Comparison of ENCODE assay signal across 1 cellular context in genomic region chr14:24299255-24300191, GRCh38.
TF ChIP-seq lines count a peak whose summit lies in the region.

DHRS1 (minus strand) TSS chr14:24299780; CDS start chr14:24299106, 674 bp downstream.
NOP9 (plus strand) TSS chr14:24299850; CDS start chr14:24299955, 105 bp downstream.

TF ChIP-seq in H1, 55 proteins besides CTCF, POLR2A, EP300 and RAD21:
- peak; percentile 80 for TF ChIP-seq SP1 (IDR thresholded peaks at IDR 0.05; ENCODE audit: low read depth, low read length)
- peak; percentile 92 to 96; a peak in 3 of 4 replicates for TF ChIP-seq SIN3A (conservative IDR thresholded peaks at IDR 0.05 in 1 of 2, IDR thresholded peaks at IDR 0.05 in 1 of 2; ENCODE audit: low read depth in 1 of 2, low read length in 2 of 2)
- TF ChIP-seq CBX8 (IDR thresholded peaks at IDR 0.05; ENCODE audit: borderline replicate concordance, low read depth, low read length): no peak
- no peak for TF ChIP-seq SIRT6 (IDR thresholded peaks at IDR 0.05; ENCODE audit: low read length)
- TF ChIP-seq CREB1 (IDR thresholded peaks at IDR 0.05): peak; percentile 99
- TF ChIP-seq YY1 (IDR thresholded peaks at IDR 0.05; ENCODE audit: low read depth, low read length): no peak
- peak; percentile 47; the same call in 1 of the 2 replicates for TF ChIP-seq JUND (IDR thresholded peaks at IDR 0.05; ENCODE audit: low read length)
- peak; percentile 84 for TF ChIP-seq KDM5A (IDR thresholded peaks at IDR 0.05; ENCODE audit: low read length)
- TF ChIP-seq TBP (IDR thresholded peaks at IDR 0.05; ENCODE audit: low read depth, low read length): peak; percentile 76
- peak; percentile 100 for TF ChIP-seq KDM4A (IDR thresholded peaks at IDR 0.05; ENCODE audit: low read depth, low read length, severe bottlenecking)
- TF ChIP-seq MAX (IDR thresholded peaks at IDR 0.05): peak; percentile 84
- TF ChIP-seq SP4 (IDR thresholded peaks at IDR 0.05; ENCODE audit: low read length): 0 out of 2 replicates have a peak, but pooled peaks have one; percentile 41
- no peak for TF ChIP-seq SIX5 (IDR thresholded peaks at IDR 0.05; ENCODE audit: low read depth, low read length)
- peak; percentile 96 for TF ChIP-seq ATF3 (IDR thresholded peaks at IDR 0.05; ENCODE audit: insufficient read depth, low read depth, low read length)
- peak; percentile 87 for TF ChIP-seq TAF1 (IDR thresholded peaks at IDR 0.05; ENCODE audit: low read depth, low read length)
- TF ChIP-seq CHD2 (IDR thresholded peaks at IDR 0.05; ENCODE audit: low read length): peak; percentile 52; the same call in 1 of the 2 replicates
- no peak for TF ChIP-seq SAP30 (IDR thresholded peaks at IDR 0.05; ENCODE audit: insufficient read depth, insufficient replicate concordance, low read length)
- TF ChIP-seq ASH2L (IDR thresholded peaks at IDR 0.05; ENCODE audit: low read length): peak; percentile 93
- no peak for TF ChIP-seq GTF2F1 (IDR thresholded peaks at IDR 0.05; ENCODE audit: borderline replicate concordance, low read depth, low read length)
- no peak for TF ChIP-seq SUZ12 (IDR thresholded peaks at IDR 0.05; ENCODE audit: low read length)
- 0 out of 2 replicates have a peak, but pooled peaks have one; percentile 30 for TF ChIP-seq RBBP5 (IDR thresholded peaks at IDR 0.05; ENCODE audit: borderline replicate concordance, low read depth, low read length)
- no peak for TF ChIP-seq CHD1 (IDR thresholded peaks at IDR 0.05; ENCODE audit: low read depth, low read length)
- TF ChIP-seq POU5F1 (IDR thresholded peaks at IDR 0.05; ENCODE audit: low read depth, low read length): no peak
- TF ChIP-seq RFX5 (IDR thresholded peaks at IDR 0.05; ENCODE audit: borderline replicate concordance, low read depth, low read length): no peak
- TF ChIP-seq POLR2AphosphoS5 (IDR thresholded peaks at IDR 0.05; ENCODE audit: low read depth, low read length): peak; percentile 86
- no peak for TF ChIP-seq NANOG (IDR thresholded peaks at IDR 0.05; ENCODE audit: insufficient read depth, low read depth, low read length, poor library complexity, severe bottlenecking)
- TF ChIP-seq TCF12 (IDR thresholded peaks at IDR 0.05; ENCODE audit: low read depth, low read length): no peak
- peak; percentile 29; the same call in 1 of the 2 replicates for TF ChIP-seq E2F6 (IDR thresholded peaks at IDR 0.05)
- TF ChIP-seq ATF2 (IDR thresholded peaks at IDR 0.05; ENCODE audit: low read length): no peak
- TF ChIP-seq TAF7 (optimal IDR thresholded peaks at IDR 0.05; ENCODE audit: borderline replicate concordance, low read depth, low read length): peak; percentile 62
- TF ChIP-seq EGR1 (IDR thresholded peaks at IDR 0.05; ENCODE audit: borderline replicate concordance, low read depth, low read length): no peak
- no peak for TF ChIP-seq RNF2 (IDR thresholded peaks at IDR 0.05; ENCODE audit: borderline replicate concordance, low read depth, low read length, missing control alignments, poor library complexity, severe bottlenecking)
- TF ChIP-seq CBX5 (IDR thresholded peaks at IDR 0.05; ENCODE audit: low read depth, low read length): no peak
- TF ChIP-seq CTBP2 (IDR thresholded peaks at IDR 0.05; ENCODE audit: borderline replicate concordance, insufficient read depth, insufficient read length, low read length): no peak
- no peak for TF ChIP-seq KDM1A (IDR thresholded peaks at IDR 0.05; ENCODE audit: borderline replicate concordance, low read length)
- peak; percentile 82 for TF ChIP-seq PHF8 (conservative IDR thresholded peaks at IDR 0.05; ENCODE audit: low read depth, low read length)
- peak; percentile 91 for TF ChIP-seq SRF (IDR thresholded peaks at IDR 0.05; ENCODE audit: low read depth, low read length)
- TF ChIP-seq USF2 (IDR thresholded peaks at IDR 0.05; ENCODE audit: low read length): no peak
- no peak for TF ChIP-seq CHD7 (IDR thresholded peaks at IDR 0.05; ENCODE audit: insufficient replicate concordance, low read length)
